In the genomic region with DNA sequence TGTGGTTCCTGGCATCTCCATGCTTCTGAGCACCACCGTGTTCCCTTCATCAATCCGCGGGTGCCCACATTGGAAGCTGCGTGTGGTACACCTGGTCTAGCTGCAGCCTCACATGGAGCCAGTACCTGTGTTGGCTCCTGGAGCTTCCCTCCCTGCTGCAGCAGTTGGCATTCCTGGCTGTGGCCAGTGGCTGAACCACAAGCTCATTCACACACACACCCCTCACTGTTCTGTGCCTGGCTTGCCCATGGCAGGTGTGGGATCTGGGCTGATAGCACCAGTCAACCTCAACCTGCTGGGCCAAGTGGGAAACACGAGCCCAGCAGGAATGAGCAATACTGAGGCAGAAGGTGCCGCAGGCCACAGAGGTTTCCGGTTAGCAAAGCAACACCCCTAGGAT, we compare ENCODE assay signal across 28 cellular contexts.
"Had no signal": no experiment of that assay in that cellular context is flagged by ENCODE, and none has a peak within 500 bp of the region (broad histone marks: within the 10 kb centered on the region; RNA-seq: fewer than 3 reads in every experiment).

No MANE protein-coding gene starts in this region.

- ATAC-seq: activated CD8-positive, alpha-beta memory T cell treated with anti-CD3 and anti-CD28 coated beads, Interleukin-2, amount 10 ng/mL, durations not matched to agents 7 days and 5 days; activated T-cell treated with anti-CD3 and anti-CD28 coated beads, Interleukin-2, amount 50 U/mL, for 4 hours; K562; WTC11 had no signal

- H3K9me2 ChIP-seq: SK-N-SH had no signal

- H3K9ac ChIP-seq: SK-N-SH had no signal

- H3K4me2 ChIP-seq: SK-N-SH had no signal

- H3K4me1 ChIP-seq: Peyer's patch, SJCRH30 had no signal

- H3K27ac ChIP-seq: Peyer's patch, RWPE1, SJCRH30 had no signal

- H3K27me3 ChIP-seq: Peyer's patch, SJCRH30 had no signal

- H3K9me3 ChIP-seq: Peyer's patch, SJCRH30, SK-N-SH had no signal

- H3K36me3 ChIP-seq: Peyer's patch, SJCRH30 had no signal

- H3K4me3 ChIP-seq: K562, Peyer's patch, SJCRH30 had no signal

- DNase-seq: activated CD4-positive, alpha-beta T cell treated with anti-CD3 and anti-CD28 coated beads for 1 hour; activated CD4-positive, alpha-beta T cell treated with anti-CD3 and anti-CD28 coated beads, Interleukin-2, amount 10 ng/mL, durations not matched to agents 24 days and 14 days; activated CD4-positive, alpha-beta T cell treated with anti-CD3 and anti-CD28 coated beads, Interleukin-2, amount 50 U/mL, for 48 hours; activated CD8-positive, alpha-beta memory T cell treated with anti-CD3 and anti-CD28 coated beads, Interleukin-2, amount 10 ng/mL, durations not matched to agents 7 days and 5 days; activated effector memory CD4-positive, alpha-beta T cell treated with anti-CD3 and anti-CD28 coated beads, Interleukin-2, amount 50 U/mL, for 16 hours; activated naive CD4-positive, alpha-beta T cell treated with Interleukin-2 at 50 U/mL for 16 hours; activated T-cell treated with anti-CD3 and anti-CD28 coated beads, Interleukin-2, amount 50 U/mL, for 4 hours; amygdala; Kasumi-1; NCI-H1105 treated with DMSO at 0.1 percent for 48 hours; NCI-H1436 treated with DMSO at 0.1 percent for 48 hours; NCI-H187; NCI-H2081; NCI-H2171; NCI-H345; NCI-H510A; NCI-H526 treated with DMSO at 0.1 percent for 48 hours; NCI-H82; NK-92 treated with Interleukin-12 subunit alpha and Interleukin-12 subunit beta, amount 100 ng/mL, for 24 hours; OCI-M1; Right ventricle myocardium superior; SJCRH30; SK-N-SH had no signal

- FAIRE-seq: astrocyte, K562 had no signal
